3 cellular contexts compared by ENCODE assay signal in genomic region chr11:46382644-46383403, GRCh38.
TF ChIP-seq lines count a peak whose summit lies in the region.

No MANE protein-coding gene starts in this region.

TF ChIP-seq in GM12878, 131 proteins besides CTCF, POLR2A, EP300 and RAD21:
- TF ChIP-seq IKZF1 (conservative IDR thresholded peaks at IDR 0.05) = peak; percentile 20; the same call in 1 of the 2 replicates
- TF ChIP-seq SIN3A (IDR thresholded peaks at IDR 0.05; ENCODE audit: low read depth, low read length) = no peak
- 0 out of 2 replicates have a peak, but pooled peaks have one; percentile 37 for TF ChIP-seq EED (IDR thresholded peaks at IDR 0.05; ENCODE audit: low read depth)

TF ChIP-seq in HepG2, 621 proteins besides CTCF, POLR2A, EP300 and RAD21 (continues in another document):
- TF ChIP-seq STAG1 (CRISPR knock-in tag; IDR thresholded peaks at IDR 0.05) (peak; percentile 30), ZNF331 (CRISPR knock-in tag; IDR thresholded peaks at IDR 0.05) (0 out of 2 replicates have a peak, but pooled peaks have one; percentile 6), TFE3 (CRISPR knock-in tag; IDR thresholded peaks at IDR 0.05) (peak; percentile 51; the same call in 1 of the 2 replicates), HDAC2 (CRISPR knock-in tag; IDR thresholded peaks at IDR 0.05) (0 out of 2 replicates have a peak, but pooled peaks have one; percentile 19), MAZ (IDR thresholded peaks at IDR 0.05; ENCODE audit: borderline replicate concordance, low read depth, low read length) (no peak), MAZ (CRISPR knock-in tag; IDR thresholded peaks at IDR 0.05; ENCODE audit: low read depth) (peak; percentile 17; the same call in 1 of the 2 replicates), HOXA3 (CRISPR knock-in tag; IDR thresholded peaks at IDR 0.05) (peak; percentile 33; the same call in 1 of the 2 replicates), ELF3 (CRISPR knock-in tag; IDR thresholded peaks at IDR 0.05) (0 out of 2 replicates have a peak, but pooled peaks have one; percentile 27), KDM2A (CRISPR knock-in tag; IDR thresholded peaks at IDR 0.05; ENCODE audit: borderline replicate concordance, low read depth) (peak; percentile 39; the same call in 1 of the 2 replicates), SRSF1 (optimal IDR thresholded peaks at IDR 0.05; ENCODE audit: low read depth, low read length) (peak; percentile 43), ZBTB38 (CRISPR knock-in tag; IDR thresholded peaks at IDR 0.05) (0 out of 2 replicates have a peak, but pooled peaks have one; percentile 9), YEATS2 (CRISPR knock-in tag; IDR thresholded peaks at IDR 0.05; ENCODE audit: borderline replicate concordance) (0 out of 2 replicates have a peak, but pooled peaks have one; percentile 23), SAP130 (CRISPR knock-in tag; IDR thresholded peaks at IDR 0.05; ENCODE audit: low read depth) (peak; percentile 39), FOXA3 (CRISPR knock-in tag; IDR thresholded peaks at IDR 0.05) (0 out of 2 replicates have a peak, but pooled peaks have one; percentile 16), NRL (CRISPR knock-in tag; IDR thresholded peaks at IDR 0.05; ENCODE audit: borderline replicate concordance) (no peak), GLI4 (CRISPR knock-in tag; IDR thresholded peaks at IDR 0.05; ENCODE audit: borderline replicate concordance) (no peak)
- TF ChIP-seq, protein P1, sequence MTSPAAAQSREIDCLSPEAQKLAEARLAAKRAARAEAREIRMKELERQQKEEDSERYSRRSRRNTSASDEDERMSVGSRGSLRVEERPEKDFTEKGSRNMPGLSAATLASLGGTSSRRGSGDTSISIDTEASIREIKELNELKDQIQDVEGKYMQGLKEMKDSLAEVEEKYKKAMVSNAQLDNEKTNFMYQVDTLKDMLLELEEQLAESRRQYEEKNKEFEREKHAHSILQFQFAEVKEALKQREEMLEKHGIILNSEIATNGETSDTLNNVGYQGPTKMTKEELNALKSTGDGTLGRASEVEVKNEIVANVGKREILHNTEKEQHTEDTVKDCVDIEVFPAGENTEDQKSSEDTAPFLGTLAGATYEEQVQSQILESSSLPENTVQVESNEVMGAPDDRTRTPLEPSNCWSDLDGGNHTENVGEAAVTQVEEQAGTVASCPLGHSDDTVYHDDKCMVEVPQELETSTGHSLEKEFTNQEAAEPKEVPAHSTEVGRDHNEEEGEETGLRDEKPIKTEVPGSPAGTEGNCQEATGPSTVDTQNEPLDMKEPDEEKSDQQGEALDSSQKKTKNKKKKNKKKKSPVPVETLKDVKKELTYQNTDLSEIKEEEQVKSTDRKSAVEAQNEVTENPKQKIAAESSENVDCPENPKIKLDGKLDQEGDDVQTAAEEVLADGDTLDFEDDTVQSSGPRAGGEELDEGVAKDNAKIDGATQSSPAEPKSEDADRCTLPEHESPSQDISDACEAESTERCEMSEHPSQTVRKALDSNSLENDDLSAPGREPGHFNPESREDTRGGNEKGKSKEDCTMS (CRISPR knock-in tag; conservative IDR thresholded peaks at IDR 0.05) = no peak
- TF ChIP-seq, protein P2, sequence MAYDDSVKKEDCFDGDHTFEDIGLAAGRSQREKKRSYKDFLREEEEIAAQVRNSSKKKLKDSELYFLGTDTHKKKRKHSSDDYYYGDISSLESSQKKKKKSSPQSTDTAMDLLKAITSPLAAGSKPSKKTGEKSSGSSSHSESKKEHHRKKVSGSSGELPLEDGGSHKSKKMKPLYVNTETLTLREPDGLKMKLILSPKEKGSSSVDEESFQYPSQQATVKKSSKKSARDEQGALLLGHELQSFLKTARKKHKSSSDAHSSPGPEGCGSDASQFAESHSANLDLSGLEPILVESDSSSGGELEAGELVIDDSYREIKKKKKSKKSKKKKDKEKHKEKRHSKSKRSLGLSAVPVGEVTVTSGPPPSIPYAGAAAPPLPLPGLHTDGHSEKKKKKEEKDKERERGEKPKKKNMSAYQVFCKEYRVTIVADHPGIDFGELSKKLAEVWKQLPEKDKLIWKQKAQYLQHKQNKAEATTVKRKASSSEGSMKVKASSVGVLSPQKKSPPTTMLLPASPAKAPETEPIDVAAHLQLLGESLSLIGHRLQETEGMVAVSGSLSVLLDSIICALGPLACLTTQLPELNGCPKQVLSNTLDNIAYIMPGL (CRISPR knock-in tag; IDR thresholded peaks at IDR 0.05; ENCODE audit: borderline replicate concordance in 1 of 2, low read depth in 1 of 2) = peak; percentile 31 to 32; a peak in 2 of 4 replicates

TF ChIP-seq in GM12891, 5 proteins besides CTCF, POLR2A, EP300 and RAD21:
- no peak for TF ChIP-seq TAF1 (IDR thresholded peaks at IDR 0.05; ENCODE audit: low read depth, low read length)
- no peak for TF ChIP-seq PAX5 (IDR thresholded peaks at IDR 0.05; ENCODE audit: insufficient read depth, low read length, severe bottlenecking)
- no peak for TF ChIP-seq POLR2AphosphoS5 (IDR thresholded peaks at IDR 0.05; ENCODE audit: low read depth, low read length)
- no peak for TF ChIP-seq POU2F2 (IDR thresholded peaks at IDR 0.05; ENCODE audit: low read depth, low read length)
- TF ChIP-seq SPI1 (IDR thresholded peaks at IDR 0.05; ENCODE audit: low read depth, low read length) = no peak
